Comparison of ENCODE assay signal across 8 cellular contexts in genomic region chr6:122789078-122789861, GRCh38. TPM values are rescaled to one million over a fixed set of nuclear protein-coding genes. Genes with fewer than 3 reads are reported as not detected.
A peak's percentile ranks its signal among the peaks of the same experiment; 100 is the strongest.
DNase-seq lines count a peak whose midpoint lies in the region; ATAC-seq and TF ChIP-seq lines count a peak whose summit lies in the region.

SMPDL3A (plus strand) TSS chr6:122789258; CDS start chr6:122789347, 89 bp downstream.

- peak within 1 kb of the TSS; percentile 84 for H2AFZ ChIP-seq in neural cell (ENCODE audit: low read depth, low read length)

- no peaks in the 10 kb centered on the region for H4K20me1 ChIP-seq in neural cell (ENCODE audit: insufficient read depth)

- H3K27ac Mint-ChIP-seq in activated T-helper 2 cell treated with anti-CD3 and anti-CD28 coated beads, Interferon-gamma antibody, Interleukin-2, Interleukin-4, amounts not matched to agents 10 μg/mL and 5 μg/mL and 100 μg/mL, durations not matched to agents 14 hours and 24 hours and 36 hours, result peak within 1 kb of the TSS; percentile 86

- no peaks in the 10 kb centered on the region for H3K36me3 Mint-ChIP-seq in activated T-helper 2 cell treated with anti-CD3 and anti-CD28 coated beads, Interferon-gamma antibody, Interleukin-2, Interleukin-4, amounts not matched to agents 10 μg/mL and 5 μg/mL and 100 μg/mL, durations not matched to agents 14 hours and 24 hours and 36 hours (ENCODE audit: low read depth)

- peak within 1 kb of the TSS; percentile 93 for H3K4me3 Mint-ChIP-seq in activated T-helper 2 cell treated with anti-CD3 and anti-CD28 coated beads, Interferon-gamma antibody, Interleukin-2, Interleukin-4, amounts not matched to agents 10 μg/mL and 5 μg/mL and 100 μg/mL, durations not matched to agents 14 hours and 24 hours and 36 hours (ENCODE audit: low read depth)

- peaks cover 59% of the 10 kb centered on the region for H3K27me3 Mint-ChIP-seq in activated T-helper 2 cell treated with anti-CD3 and anti-CD28 coated beads, Interferon-gamma antibody, Interleukin-2, Interleukin-4, amounts not matched to agents 10 μg/mL and 5 μg/mL and 100 μg/mL, durations not matched to agents 14 hours and 24 hours and 36 hours (ENCODE audit: low read depth)

- H3K27ac ChIP-seq in neural cell (ENCODE audit: low read length), result peak within 1 kb of the TSS; percentile 75

- H3K9me2 ChIP-seq in neural cell (ENCODE audit: insufficient read depth, low read length), result no peaks in the 10 kb centered on the region

- no peak for TF ChIP-seq RAD21 in neural cell (conservative IDR thresholded peaks at IDR 0.05)

- H3K9me3 Mint-ChIP-seq in activated T-helper 2 cell treated with anti-CD3 and anti-CD28 coated beads, Interferon-gamma antibody, Interleukin-2, Interleukin-4, amounts not matched to agents 10 μg/mL and 5 μg/mL and 100 μg/mL, durations not matched to agents 14 hours and 24 hours and 36 hours, result no peaks in the 10 kb centered on the region

- H3K36me3 ChIP-seq in neural cell (ENCODE audit: insufficient read depth, low read length), result no peaks in the 10 kb centered on the region

- peak within 1 kb of the TSS; percentile 42 for H3K4me2 ChIP-seq in neural cell (ENCODE audit: low read length)

- peaks cover 23% of the 10 kb centered on the region for H3K4me1 Mint-ChIP-seq in activated T-helper 2 cell treated with anti-CD3 and anti-CD28 coated beads, Interferon-gamma antibody, Interleukin-2, Interleukin-4, amounts not matched to agents 10 μg/mL and 5 μg/mL and 100 μg/mL, durations not matched to agents 14 hours and 24 hours and 36 hours (ENCODE audit: low read depth)

- TF ChIP-seq EP300 in neural cell (conservative IDR thresholded peaks at IDR 0.05; ENCODE audit: poor library complexity, severe bottlenecking), result peak; percentile 18

- no peaks in the 10 kb centered on the region for H3K27me3 ChIP-seq in neural cell (ENCODE audit: insufficient read depth, low read depth, low read length)

- peak; percentile 46 for DNase-seq in DMS153 (lab: John Stamatoyannopoulos, UW)
- DNase-seq in NCI-H524 treated with DMSO at 0.1 percent for 48 hours (lab: John Stamatoyannopoulos, UW), result peak; percentile 54
- DNase-seq in activated T-helper 2 cell treated with anti-CD3 and anti-CD28 coated beads, Interferon-gamma antibody, Interleukin-2, Interleukin-4, amounts not matched to agents 10 μg/mL and 5 μg/mL and 100 μg/mL, durations not matched to agents 14 hours and 24 hours and 36 hours (ENCODE audit: low spot score), result peak; percentile 11
- peak; percentile 82 for DNase-seq in globus pallidus (ENCODE audit: low spot score)
- DNase-seq in effector CD8-positive, alpha-beta T cell (lab: John Stamatoyannopoulos, UW), result no peak

- peaks cover 3% of the 10 kb centered on the region for H3K79me2 ChIP-seq in neural cell (replicated peaks; ENCODE audit: insufficient read depth, low read length)

- peak; percentile 80 for TF ChIP-seq CTCF in neural cell (IDR thresholded peaks at IDR 0.05; ENCODE audit: poor library complexity, severe bottlenecking)

- H3K9me3 ChIP-seq in neural cell (ENCODE audit: low read length), result no peaks in the 10 kb centered on the region

- H3K9ac ChIP-seq in neural cell (ENCODE audit: low read length), result peak within 1 kb of the TSS; percentile 77

- peak within 1 kb of the TSS; percentile 90 for H3K4me3 ChIP-seq in neural cell (ENCODE audit: low read length)

- ATAC-seq in GM19438 (IDR thresholded peaks at IDR 0.05; ENCODE audit: low read depth, unreplicated experiment) (peak; percentile 57), HG03457 (IDR thresholded peaks at IDR 0.05; ENCODE audit: unreplicated experiment) (peak; percentile 66)

- no peaks in the 10 kb centered on the region for H3F3A ChIP-seq in neural cell (ENCODE audit: insufficient read depth, low read length, poor library complexity, severe bottlenecking)

- intact Hi-C loops in activated T-helper 2 cell treated with anti-CD3 and anti-CD28 coated beads, Interferon-gamma antibody, Interleukin-2, Interleukin-4, amounts not matched to agents 10 μg/mL and 5 μg/mL and 100 μg/mL, durations not matched to agents 14 hours and 24 hours and 36 hours (cut with micrococcal nuclease), result loop anchor here (1.0 to 5.0 kb wide), 3 partner anchors 9 to 52 kb away; no protein-coding TSS in a partner anchor

TF ChIP-seq in neural cell, 6 proteins besides CTCF, POLR2A, EP300 and RAD21:
- no peak for TF ChIP-seq SMC3 (conservative IDR thresholded peaks at IDR 0.05; ENCODE audit: poor library complexity)
- peak; percentile 62 for TF ChIP-seq POLR2AphosphoS5 (IDR thresholded peaks at IDR 0.05)
- no peak for TF ChIP-seq TAF1 (IDR thresholded peaks at IDR 0.05; ENCODE audit: low read depth)
- TF ChIP-seq MXI1 (conservative IDR thresholded peaks at IDR 0.05; ENCODE audit: poor library complexity, severe bottlenecking), result peak; percentile 47
- peak; percentile 82 for TF ChIP-seq REST (IDR thresholded peaks at IDR 0.05; ENCODE audit: borderline replicate concordance)
- TF ChIP-seq EZH2 (IDR thresholded peaks at IDR 0.05; ENCODE audit: borderline replicate concordance, insufficient read depth, low read length, poor library complexity, severe bottlenecking), result no peak

RNA-seq across cellular contexts. Expression of gene SMPDL3A, which starts in this region (rescaled TPM):
- total RNA-seq in activated T-helper 2 cell treated with anti-CD3 and anti-CD28 coated beads, Interferon-gamma antibody, Interleukin-2, Interleukin-4, amounts not matched to agents 10 μg/mL and 5 μg/mL and 100 μg/mL, durations not matched to agents 14 hours and 24 hours and 36 hours, result 1.3 and 1.6 TPM in 2 replicates
- 7.2 and 8.2 TPM in 2 replicates for polyA plus RNA-seq in neural cell
- 4.9 and 5.0 TPM in 2 replicates for polyA minus RNA-seq in neural cell
